8 cellular contexts compared by ENCODE assay signal in genomic region chr4:190014771-190015537, GRCh38. TPM values are rescaled to one million over a fixed set of nuclear protein-coding genes. Genes with fewer than 3 reads are reported as not detected.
A peak's percentile ranks its signal among the peaks of the same experiment; 100 is the strongest.
DNase-seq lines count a peak whose midpoint lies in the region; ATAC-seq and TF ChIP-seq lines count a peak whose summit lies in the region.
"Had no signal": no experiment of that assay in that cellular context is flagged by ENCODE, and none has a peak within 500 bp of the region (broad histone marks: within the 10 kb centered on the region; RNA-seq: fewer than 3 reads in every experiment).

No MANE protein-coding gene starts in this region.

- ATAC-seq in RWPE2 (ENCODE audit: low read depth) (peak; percentile 72), right cardiac atrium (peak; percentile 47 to 61)

- H3K27ac Mint-ChIP-seq in stimulated activated naive CD8-positive, alpha-beta T cell treated with anti-CD3 and anti-CD28 coated beads, Interleukin-15, Interleukin-2, amounts not matched to agents 100 ng/mL and 50 ng/mL, for 24 hours: no peak overlapping the region

- H3K4me3 ChIP-seq in RWPE2 (ENCODE audit: severe bottlenecking): peak overlapping the region; percentile 39
- H3K4me3 ChIP-seq in right cardiac atrium (ENCODE audit: low read length): peak overlapping the region; percentile 9

- no peaks in the 10 kb centered on the region for H3K4me1 ChIP-seq in RWPE2 (ENCODE audit: insufficient read depth, poor library complexity, severe bottlenecking)
- H3K4me1 ChIP-seq in right cardiac atrium (ENCODE audit: control insufficient read depth, insufficient read depth, low read length): no peaks in the 10 kb centered on the region

- WGBS in right cardiac atrium: 7% methylated on average over 76 of the region's 76 CpGs

- no peak overlapping the region for H3K27ac ChIP-seq in RWPE2 (ENCODE audit: poor library complexity, severe bottlenecking)
- H3K27ac ChIP-seq in right cardiac atrium (ENCODE audit: low read length): no peak overlapping the region

- H3K27me3 Mint-ChIP-seq in stimulated activated naive CD8-positive, alpha-beta T cell treated with anti-CD3 and anti-CD28 coated beads, Interleukin-15, Interleukin-2, amounts not matched to agents 100 ng/mL and 50 ng/mL, for 24 hours: peaks cover 66% of the 10 kb centered on the region

- H3K9me3 ChIP-seq in RWPE2 (ENCODE audit: severe bottlenecking) (no peaks in the 10 kb centered on the region), right cardiac atrium (ENCODE audit: control insufficient read depth, low read length) (no peaks in the 10 kb centered on the region)

- peak; percentile 47 for TF ChIP-seq POLR2A in GM18951 (IDR thresholded peaks at IDR 0.05; ENCODE audit: extremely low read depth, insufficient read depth, insufficient read length)

- H3K9me3 Mint-ChIP-seq in stimulated activated naive CD8-positive, alpha-beta T cell treated with anti-CD3 and anti-CD28 coated beads, Interleukin-15, Interleukin-2, amounts not matched to agents 100 ng/mL and 50 ng/mL, for 24 hours: peaks cover 4% of the 10 kb centered on the region

- no peak for TF ChIP-seq CTCF in RWPE2 (IDR thresholded peaks at IDR 0.05; ENCODE audit: poor library complexity, severe bottlenecking)

- H3K36me3 Mint-ChIP-seq in stimulated activated naive CD8-positive, alpha-beta T cell treated with anti-CD3 and anti-CD28 coated beads, Interleukin-15, Interleukin-2, amounts not matched to agents 100 ng/mL and 50 ng/mL, for 24 hours (ENCODE audit: low read depth): no peaks in the 10 kb centered on the region

- in situ Hi-C loops in GM18951 (cut with MboI; ENCODE audit: low sequenced_read_pairs, unreplicated experiment): no loop called here

- H3K27me3 ChIP-seq in RWPE2 (ENCODE audit: insufficient read depth, poor library complexity, severe bottlenecking): peaks cover 60% of the 10 kb centered on the region
- H3K27me3 ChIP-seq in right cardiac atrium (ENCODE audit: control insufficient read depth, insufficient read depth): no peaks in the 10 kb centered on the region

- DNase-seq in RWPE2 (ENCODE audit: low spot score) (no peak), right cardiac atrium (peak; percentile 13 to 59 (median 44)), superior temporal gyrus (ENCODE audit: extremely low spot score) (no peak), NCI-H1930 (lab: John Stamatoyannopoulos, UW) (no peak)
- no peak for DNase-seq in stimulated activated CD4-positive, alpha-beta T cell treated with anti-CD3 and anti-CD28 coated beads, Interleukin-1b, Interleukin-23, amount 100 ng/mL, for 48 hours
- DNase-seq: NCI-H2029 had no signal

- H3K36me3 ChIP-seq in RWPE2 (ENCODE audit: low read depth): no peaks in the 10 kb centered on the region

- H3K4me1 Mint-ChIP-seq in stimulated activated naive CD8-positive, alpha-beta T cell treated with anti-CD3 and anti-CD28 coated beads, Interleukin-15, Interleukin-2, amounts not matched to agents 100 ng/mL and 50 ng/mL, for 24 hours (ENCODE audit: low read depth): peaks cover 14% of the 10 kb centered on the region

- peak overlapping the region; percentile 45 for H3K4me3 Mint-ChIP-seq in stimulated activated naive CD8-positive, alpha-beta T cell treated with anti-CD3 and anti-CD28 coated beads, Interleukin-15, Interleukin-2, amounts not matched to agents 100 ng/mL and 50 ng/mL, for 24 hours

- intact Hi-C loops in right cardiac atrium (cut with DNase I): no loop called here

RNA-seq across cellular contexts. Expression of gene FRG2, which starts 12.1 kb away (rescaled TPM):
- total RNA-seq in right cardiac atrium: not detected
- not detected for polyA plus RNA-seq in right cardiac atrium

RNA-seq across cellular contexts. Expression of gene DBET, which starts 49.3 kb away (rescaled TPM):
- not detected for total RNA-seq in right cardiac atrium
- not detected for polyA plus RNA-seq in right cardiac atrium

Comparison
In these comparisons a context has a peak if more than half of its experiments do, and no peak if none do; other contexts are left out.
1. DNase-seq: peak in right cardiac atrium (3 of 3); none in RWPE2 (single experiment), superior temporal gyrus (single experiment), stimulated activated CD4-positive, alpha-beta T cell treated with anti-CD3 and anti-CD28 coated beads, Interleukin-1b, Interleukin-23, amount 100 ng/mL, for 48 hours (single experiment) and NCI-H1930 (0 of 2).